ENCODE assay signal across 9 cellular contexts in the genomic region with DNA sequence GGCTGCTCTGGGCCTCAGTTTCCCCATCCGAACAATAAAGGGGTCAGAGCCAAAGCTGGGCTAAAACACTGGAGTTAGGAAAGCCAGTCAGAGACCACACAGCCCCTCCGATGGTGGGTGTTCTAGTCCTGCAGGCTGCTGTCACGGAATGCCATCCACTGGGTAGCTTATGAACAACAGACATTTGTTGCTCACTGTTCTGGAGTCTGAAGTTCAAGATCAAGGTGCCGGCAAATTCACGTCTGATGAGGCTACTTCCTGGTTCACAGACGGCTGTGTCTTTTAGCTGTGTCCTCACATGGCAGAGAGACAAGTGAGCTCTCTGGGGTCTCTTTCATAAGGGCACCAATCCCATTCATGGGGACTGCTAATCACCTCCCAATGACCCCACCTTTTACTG. TPM values are rescaled to one million over a fixed set of nuclear protein-coding genes. Genes with fewer than 3 reads are reported as not detected.
DNase-seq lines count a peak whose midpoint lies in the region; ATAC-seq, FAIRE-seq and TF ChIP-seq lines count a peak whose summit lies in the region.
"Not testable (repeated sequence)": the region's sequence is repeated elsewhere in the genome, so short reads cannot be mapped to it uniquely, and the experiment has no call there.
"Had no signal": no experiment of that assay in that cellular context is flagged by ENCODE, and none has a peak within 500 bp of the region (broad histone marks: within the 10 kb centered on the region; RNA-seq: fewer than 3 reads in every experiment).

No MANE protein-coding gene starts in this region.

- not testable (repeated sequence) for H3K9ac ChIP-seq in OCI-LY1 (ENCODE audit: low read length); SU-DHL-6 (ENCODE audit: low read length); astrocyte (ENCODE audit: low read length); colonic mucosa (ENCODE audit: low read depth in 2 of 2, low read length in 2 of 2)

- H3K9me3 ChIP-seq in CD8-positive, alpha-beta T cell (ENCODE audit: low read length); OCI-LY1 (ENCODE audit: low read length); SU-DHL-6 (ENCODE audit: insufficient read depth, low read length); astrocyte (ENCODE audit: insufficient read depth, low read depth, low read length); colonic mucosa: not testable (repeated sequence)

- not testable (repeated sequence) for H3K4me1 Mint-ChIP-seq in CD8-positive, alpha-beta T cell (ENCODE audit: low read depth); astrocyte (ENCODE audit: low read depth, unreplicated experiment); naive thymus-derived CD8-positive, alpha-beta T cell

- CTCF ChIA-PET in CD8-positive, alpha-beta T cell (lab: Charles Lee): not testable (repeated sequence)

- not testable (repeated sequence) for H3K27me3 Mint-ChIP-seq in CD8-positive, alpha-beta T cell (ENCODE audit: low read depth); astrocyte (ENCODE audit: low read depth, unreplicated experiment); naive thymus-derived CD8-positive, alpha-beta T cell

- not testable (repeated sequence) for H2AFZ ChIP-seq in OCI-LY1 (ENCODE audit: low read length); SU-DHL-6 (ENCODE audit: low read depth, low read length, severe bottlenecking); astrocyte (ENCODE audit: low read depth, low read length)

- not testable (repeated sequence) for H3K4me2 ChIP-seq in OCI-LY1 (ENCODE audit: low read length); SU-DHL-6 (ENCODE audit: low read depth, low read length, poor library complexity, severe bottlenecking); astrocyte (ENCODE audit: low read length)

- H4K20me1 ChIP-seq in OCI-LY1 (ENCODE audit: insufficient read depth, low read length); SU-DHL-6 (ENCODE audit: low read depth, low read length); astrocyte (ENCODE audit: insufficient read depth, low read length): not testable (repeated sequence)

- H3K36me3 ChIP-seq in CD8-positive, alpha-beta T cell (ENCODE audit: insufficient read depth, low read length); OCI-LY1 (ENCODE audit: insufficient read depth, low read length); SU-DHL-6 (ENCODE audit: low read length); astrocyte (ENCODE audit: insufficient read depth, low read length); colonic mucosa: not testable (repeated sequence)

- H3K27me3 ChIP-seq in CD8-positive, alpha-beta T cell (ENCODE audit: insufficient read depth, low read length); OCI-LY1 (ENCODE audit: insufficient read depth, low read length); SU-DHL-6 (ENCODE audit: low read length); astrocyte (ENCODE audit: insufficient read depth, low read length); colonic mucosa: not testable (repeated sequence)

- not testable (repeated sequence) for DNase-seq in CD8-positive, alpha-beta T cell; astrocyte (ENCODE audit: low read depth); left lobe of liver (ENCODE audit: low spot score); naive thymus-derived CD8-positive, alpha-beta T cell
- peak; percentile 4 for DNase-seq in colonic mucosa

- not testable (repeated sequence) for H3K4me1 ChIP-seq in CD8-positive, alpha-beta T cell (ENCODE audit: insufficient read depth, low read length); astrocyte (ENCODE audit: insufficient read depth, low read length); colonic mucosa
- peaks cover 16% of the 10 kb centered on the region for H3K4me1 ChIP-seq in OCI-LY1 (ENCODE audit: insufficient read depth, low read length, severe bottlenecking)

- H3K9me2 ChIP-seq in OCI-LY1 (ENCODE audit: low read depth, low read length); SU-DHL-6 (replicated peaks; ENCODE audit: insufficient read depth, low read length): not testable (repeated sequence)

- TF ChIP-seq CTCF in CD8-positive, alpha-beta T cell (IDR thresholded peaks at IDR 0.05); OCI-LY1 (IDR thresholded peaks at IDR 0.05; ENCODE audit: low read length); SU-DHL-6 (IDR thresholded peaks at IDR 0.05; ENCODE audit: insufficient read depth, low read length, poor library complexity, severe bottlenecking); astrocyte (IDR thresholded peaks at IDR 0.05; ENCODE audit: insufficient read depth, low read depth, low read length); colonic mucosa (IDR thresholded peaks at IDR 0.05): not testable (repeated sequence)

- H3K9me3 Mint-ChIP-seq in CD8-positive, alpha-beta T cell; astrocyte (ENCODE audit: unreplicated experiment); naive thymus-derived CD8-positive, alpha-beta T cell: not testable (repeated sequence)

- not testable (repeated sequence) for H3K36me3 Mint-ChIP-seq in CD8-positive, alpha-beta T cell; astrocyte (ENCODE audit: low read depth, unreplicated experiment); naive thymus-derived CD8-positive, alpha-beta T cell

- H3K4me3 Mint-ChIP-seq in CD8-positive, alpha-beta T cell; astrocyte (ENCODE audit: unreplicated experiment); naive thymus-derived CD8-positive, alpha-beta T cell: not testable (repeated sequence)

- not testable (repeated sequence) for H3K27ac ChIP-seq in CD8-positive, alpha-beta T cell (ENCODE audit: low read depth, low read length); astrocyte (ENCODE audit: low read depth, low read length); colonic mucosa
- peak overlapping the region; percentile 86 for H3K27ac ChIP-seq in OCI-LY1 (ENCODE audit: low read depth, low read length, poor library complexity, severe bottlenecking)
- H3K27ac ChIP-seq in SU-DHL-6 (ENCODE audit: low read depth, low read length): peak overlapping the region; percentile 81

- peak; percentile 78 for FAIRE-seq in astrocyte (lab: Jason Lieb, UNC)

- intact Hi-C loops in CD8-positive, alpha-beta T cell (cut with DNase I, micrococcal nuclease); colonic mucosa (cut with DNase I): not testable (repeated sequence)

- not testable (repeated sequence) for H3K27ac Mint-ChIP-seq in CD8-positive, alpha-beta T cell; astrocyte (ENCODE audit: unreplicated experiment); naive thymus-derived CD8-positive, alpha-beta T cell

- H3K4me3 ChIP-seq in CD8-positive, alpha-beta T cell (ENCODE audit: low read depth, low read length); OCI-LY1 (ENCODE audit: low read depth, low read length, poor library complexity, severe bottlenecking); SU-DHL-6 (ENCODE audit: insufficient read depth, low read length, poor library complexity, severe bottlenecking); astrocyte (ENCODE audit: insufficient read depth, low read depth, low read length); colonic mucosa: not testable (repeated sequence)

- POLR2A ChIA-PET in CD8-positive, alpha-beta T cell (lab: Charles Lee); naive thymus-derived CD8-positive, alpha-beta T cell (lab: Charles Lee): not testable (repeated sequence)

- not testable (repeated sequence) for H3K79me2 ChIP-seq in OCI-LY1 (ENCODE audit: insufficient read depth, low read length); SU-DHL-6 (ENCODE audit: insufficient read depth, low read length); astrocyte (ENCODE audit: insufficient read depth, low read length)

- H3F3A ChIP-seq in OCI-LY1 (ENCODE audit: insufficient read depth, low read length); SU-DHL-6 (ENCODE audit: insufficient read depth): not testable (repeated sequence)

- peak; percentile 65 for ATAC-seq in CD8-positive, alpha-beta T cell
- ATAC-seq in left lobe of liver: peak; percentile 4
- peak; percentile 69 to 72 for ATAC-seq in naive thymus-derived CD8-positive, alpha-beta T cell

RNA-seq across cellular contexts. Expression of gene GRAPL, which starts 9.2 kb away (rescaled TPM):
- total RNA-seq in CD8-positive, alpha-beta T cell: 10 to 100 TPM; 15.7 to 18.7 TPM
- total RNA-seq in astrocyte: not detected in 2 replicates
- total RNA-seq in colonic mucosa: 1 to 10 TPM in 1 of 2 donors, under 1 TPM in 1; 0.35 to 1.1 TPM
- total RNA-seq in left lobe of liver: 3.0 TPM
- 10 to 100 TPM; 67.3 to 69.6 TPM for total RNA-seq in naive thymus-derived CD8-positive, alpha-beta T cell
- polyA plus RNA-seq in naive thymus-derived CD8-positive, alpha-beta T cell: 1 to 10 TPM in 1 of 3 donors, under 1 TPM in 2; 0.44 to 1.2 (median 0.71) TPM
- total RNA-seq: A172, H1 had no signal

Comparison
In these comparisons a context has a peak if more than half of its experiments do, and no peak if none do; other contexts are left out.
1. ATAC-seq: peak in every context shown above with its lines; median percentile 70 in naive thymus-derived CD8-positive, alpha-beta T cell; 65 in CD8-positive, alpha-beta T cell; 4 in left lobe of liver.